Comparison of ENCODE assay signal across 9 cellular contexts in genomic region chr17:1931759-1932579, GRCh38.
A peak's percentile ranks its signal among the peaks of the same experiment; 100 is the strongest.
DNase-seq lines count a peak whose midpoint lies in the region; ATAC-seq and TF ChIP-seq lines count a peak whose summit lies in the region.
"Had no signal": no experiment of that assay in that cellular context is flagged by ENCODE, and none has a peak within 500 bp of the region (broad histone marks: within the 10 kb centered on the region; RNA-seq: fewer than 3 reads in every experiment).

No MANE protein-coding gene starts in this region.

- no peak overlapping the region for H3K27ac ChIP-seq in RWPE2 (ENCODE audit: poor library complexity, severe bottlenecking)

- TF ChIP-seq CTCF in LNCaP clone FGC (IDR thresholded peaks at IDR 0.05; ENCODE audit: control insufficient read depth, extremely low read depth, insufficient read depth) (no peak; the same call in 1 of the 2 replicates), RWPE2 (IDR thresholded peaks at IDR 0.05; ENCODE audit: poor library complexity, severe bottlenecking) (no peak)

- H3K9me3 ChIP-seq in RWPE2 (ENCODE audit: severe bottlenecking), result no peaks in the 10 kb centered on the region

- DNase-seq in LNCaP clone FGC (ENCODE audit: low read depth), result peak; percentile 55
- DNase-seq in RWPE2 (ENCODE audit: low spot score), result no peak
- peak; percentile 76 for DNase-seq in left ventricle myocardium superior
- DNase-seq in retina, result peak; percentile 72
- no peak for DNase-seq in stimulated activated naive CD4-positive, alpha-beta T cell treated with Interleukin-2 at 50 U/mL for 16 hours (lab: John Stamatoyannopoulos, UW)
- no peak for DNase-seq in NCI-H524 (lab: John Stamatoyannopoulos, UW)
- DNase-seq in dermis blood vessel endothelial cell, result no peak
- DNase-seq: activated CD4-positive, alpha-beta memory T cell treated with anti-CD3 and anti-CD28 coated beads for 36 hours had no signal

- H3K4me1 ChIP-seq in RWPE2 (ENCODE audit: insufficient read depth, poor library complexity, severe bottlenecking), result no peaks in the 10 kb centered on the region

- H3K4me3 ChIP-seq in LNCaP clone FGC (ENCODE audit: low read depth, low read length) (no peak overlapping the region), RWPE2 (ENCODE audit: severe bottlenecking) (no peak overlapping the region)

- H3K27me3 ChIP-seq in RWPE2 (ENCODE audit: insufficient read depth, poor library complexity, severe bottlenecking), result no peaks in the 10 kb centered on the region

- no peaks in the 10 kb centered on the region for H3K36me3 ChIP-seq in RWPE2 (ENCODE audit: low read depth)

- peak; percentile 57 for ATAC-seq in RWPE2 (ENCODE audit: low read depth)
- ATAC-seq in left ventricle myocardium superior, result peak; percentile 68
- ATAC-seq in HG03442 (IDR thresholded peaks at IDR 0.05; ENCODE audit: unreplicated experiment), result no peak

- intact Hi-C loops in left ventricle myocardium superior (cut with micrococcal nuclease), result no loop called here

Comparison
In these comparisons a context has a peak if more than half of its experiments do, and no peak if none do; other contexts are left out.
1. DNase-seq: peak in LNCaP clone FGC (single experiment), left ventricle myocardium superior (single experiment) and retina (single experiment); none in RWPE2 (single experiment), stimulated activated naive CD4-positive, alpha-beta T cell treated with Interleukin-2 at 50 U/mL for 16 hours (single experiment), NCI-H524 (0 of 2) and dermis blood vessel endothelial cell (single experiment).